Comparison of ENCODE assay signal across 10 cellular contexts in genomic region chr14:24179961-24180726, GRCh38. TPM values are rescaled to one million over a fixed set of nuclear protein-coding genes. Genes with fewer than 3 reads are reported as not detected.
A peak's percentile ranks its signal among the peaks of the same experiment; 100 is the strongest.
DNase-seq lines count a peak whose midpoint lies in the region; ATAC-seq and TF ChIP-seq lines count a peak whose summit lies in the region.
"Had no signal": no experiment of that assay in that cellular context is flagged by ENCODE, and none has a peak within 500 bp of the region (broad histone marks: within the 10 kb centered on the region; RNA-seq: fewer than 3 reads in every experiment).

No MANE protein-coding gene starts in this region.

- no peak for TF ChIP-seq CTCF in WERI-Rb-1 (IDR thresholded peaks at IDR 0.05; ENCODE audit: low read depth, low read length)
- no peak for TF ChIP-seq CTCF in glutamatergic neuron (IDR thresholded peaks at IDR 0.05; ENCODE audit: partially characterized antibody, unreplicated experiment)
- no peak for TF ChIP-seq CTCF in sigmoid colon (IDR thresholded peaks at IDR 0.05)

- peaks cover 7% of the 10 kb centered on the region for H3K9me3 Mint-ChIP-seq in glutamatergic neuron (ENCODE audit: unreplicated experiment)
- no peaks in the 10 kb centered on the region for H3K9me3 Mint-ChIP-seq in activated T-helper 2 cell treated with anti-CD3 and anti-CD28 coated beads, Interferon-gamma antibody, Interleukin-2, Interleukin-4, amounts not matched to agents 10 μg/mL and 5 μg/mL and 100 μg/mL, durations not matched to agents 14 hours and 24 hours and 36 hours

- WGBS in sigmoid colon, 2 donors: 70 to 78% methylated on average over 16 of the region's 16 CpGs

- ATAC-seq in HG02763 (IDR thresholded peaks at IDR 0.05; ENCODE audit: unreplicated experiment) (no peak), GM21390 (IDR thresholded peaks at IDR 0.05; ENCODE audit: unreplicated experiment) (no peak)

- H3K27me3 ChIP-seq in WERI-Rb-1 (ENCODE audit: insufficient read depth, low read depth, severe bottlenecking) (no peaks in the 10 kb centered on the region), sigmoid colon (no peaks in the 10 kb centered on the region)

- peaks cover 8% of the 10 kb centered on the region for H3K4me1 Mint-ChIP-seq in glutamatergic neuron (ENCODE audit: low read depth, unreplicated experiment)
- peaks cover under 1% of the 10 kb centered on the region for H3K4me1 Mint-ChIP-seq in activated T-helper 2 cell treated with anti-CD3 and anti-CD28 coated beads, Interferon-gamma antibody, Interleukin-2, Interleukin-4, amounts not matched to agents 10 μg/mL and 5 μg/mL and 100 μg/mL, durations not matched to agents 14 hours and 24 hours and 36 hours (ENCODE audit: low read depth)

- H3K4me1 ChIP-seq in sigmoid colon: peaks cover 0 to 20% (median 19%) of the 10 kb centered on the region in 4 donors

- H3K36me3 Mint-ChIP-seq in glutamatergic neuron (ENCODE audit: unreplicated experiment): no peaks in the 10 kb centered on the region
- H3K36me3 Mint-ChIP-seq in activated T-helper 2 cell treated with anti-CD3 and anti-CD28 coated beads, Interferon-gamma antibody, Interleukin-2, Interleukin-4, amounts not matched to agents 10 μg/mL and 5 μg/mL and 100 μg/mL, durations not matched to agents 14 hours and 24 hours and 36 hours (ENCODE audit: low read depth): peaks cover 73% of the 10 kb centered on the region

- TF ChIP-seq EP300 in sigmoid colon (IDR thresholded peaks at IDR 0.05): peak in 1 of 4 donors; percentile 32

- peak overlapping the region; percentile 78 for H3K27ac Mint-ChIP-seq in glutamatergic neuron (ENCODE audit: unreplicated experiment)
- H3K27ac Mint-ChIP-seq in activated T-helper 2 cell treated with anti-CD3 and anti-CD28 coated beads, Interferon-gamma antibody, Interleukin-2, Interleukin-4, amounts not matched to agents 10 μg/mL and 5 μg/mL and 100 μg/mL, durations not matched to agents 14 hours and 24 hours and 36 hours: no peak overlapping the region

- H3K4me3 ChIP-seq in WERI-Rb-1 (ENCODE audit: low read depth, low read length) (no peak overlapping the region), sigmoid colon (no peak overlapping the region)

- peak overlapping the region; percentile 30 for H3K4me3 Mint-ChIP-seq in glutamatergic neuron (ENCODE audit: unreplicated experiment)
- no peak overlapping the region for H3K4me3 Mint-ChIP-seq in activated T-helper 2 cell treated with anti-CD3 and anti-CD28 coated beads, Interferon-gamma antibody, Interleukin-2, Interleukin-4, amounts not matched to agents 10 μg/mL and 5 μg/mL and 100 μg/mL, durations not matched to agents 14 hours and 24 hours and 36 hours (ENCODE audit: low read depth)

- peak overlapping the region; percentile 51 for H3K27ac ChIP-seq in WERI-Rb-1
- H3K27ac ChIP-seq in sigmoid colon: peak overlapping the region; percentile 64 to 93 (median 87)

- intact Hi-C loops in sigmoid colon (cut with DNase I): no loop called here
- intact Hi-C loops in activated T-helper 2 cell treated with anti-CD3 and anti-CD28 coated beads, Interferon-gamma antibody, Interleukin-2, Interleukin-4, amounts not matched to agents 10 μg/mL and 5 μg/mL and 100 μg/mL, durations not matched to agents 14 hours and 24 hours and 36 hours (cut with micrococcal nuclease): no loop called here

- peaks cover 6% of the 10 kb centered on the region for H3K27me3 Mint-ChIP-seq in glutamatergic neuron (ENCODE audit: unreplicated experiment)
- H3K27me3 Mint-ChIP-seq in activated T-helper 2 cell treated with anti-CD3 and anti-CD28 coated beads, Interferon-gamma antibody, Interleukin-2, Interleukin-4, amounts not matched to agents 10 μg/mL and 5 μg/mL and 100 μg/mL, durations not matched to agents 14 hours and 24 hours and 36 hours (ENCODE audit: low read depth): no peaks in the 10 kb centered on the region

- H3K36me3 ChIP-seq in WERI-Rb-1: peaks cover 92% of the 10 kb centered on the region
- H3K36me3 ChIP-seq in sigmoid colon: peaks cover 6 to 66% (median 29%) of the 10 kb centered on the region in 4 donors

- H3K9me3 ChIP-seq in WERI-Rb-1 (ENCODE audit: severe bottlenecking): no peaks in the 10 kb centered on the region
- no peaks in the 10 kb centered on the region for H3K9me3 ChIP-seq in sigmoid colon

- DNase-seq in GM04504 (ENCODE audit: low read depth): peak; percentile 77
- no peak for DNase-seq in WERI-Rb-1
- no peak for DNase-seq in glutamatergic neuron
- DNase-seq in sigmoid colon: no peak
- no peak for DNase-seq in NCI-H2227 treated with DMSO at 0.1 percent for 48 hours (lab: John Stamatoyannopoulos, UW)
- DNase-seq in activated T-helper 2 cell treated with anti-CD3 and anti-CD28 coated beads, Interferon-gamma antibody, Interleukin-2, Interleukin-4, amounts not matched to agents 10 μg/mL and 5 μg/mL and 100 μg/mL, durations not matched to agents 14 hours and 24 hours and 36 hours (ENCODE audit: low spot score): no peak
- DNase-seq: stimulated activated CD4-positive, alpha-beta T cell treated with anti-CD3 and anti-CD28 coated beads, Interleukin-2, amount 100 ng/mL, for 24 hours had no signal

- no peak for TF ChIP-seq POLR2A in sigmoid colon (IDR thresholded peaks at IDR 0.05)

RNA-seq across cellular contexts. Expression of gene REC8, which starts 8.3 kb away (rescaled TPM):
- total RNA-seq in glutamatergic neuron (ENCODE audit: unreplicated experiment) (136 TPM), sigmoid colon (10 to 100 TPM in 2 of 4 donors, 1 to 10 TPM in 2; 4.6 to 24.1 (median 8.3) TPM)
- 10 to 100 TPM in 1 of 3 donors, 1 to 10 TPM in 2; 1.8 to 21.7 (median 2.5) TPM for polyA plus RNA-seq in sigmoid colon
- total RNA-seq in activated T-helper 2 cell treated with anti-CD3 and anti-CD28 coated beads, Interferon-gamma antibody, Interleukin-2, Interleukin-4, amounts not matched to agents 10 μg/mL and 5 μg/mL and 100 μg/mL, durations not matched to agents 14 hours and 24 hours and 36 hours: 20.0 and 28.2 TPM in 2 replicates

RNA-seq across cellular contexts. Expression of gene IPO4, which starts 8.5 kb away (rescaled TPM):
- total RNA-seq in glutamatergic neuron (ENCODE audit: unreplicated experiment) (25.5 TPM), sigmoid colon (10 to 100 TPM; 11.0 to 37.1 (median 13.2) TPM)
- 10 to 100 TPM in 1 of 3 donors, 1 to 10 TPM in 2; 3.0 to 24.4 (median 5.4) TPM for polyA plus RNA-seq in sigmoid colon
- total RNA-seq in activated T-helper 2 cell treated with anti-CD3 and anti-CD28 coated beads, Interferon-gamma antibody, Interleukin-2, Interleukin-4, amounts not matched to agents 10 μg/mL and 5 μg/mL and 100 μg/mL, durations not matched to agents 14 hours and 24 hours and 36 hours: 77.0 and 80.4 TPM in 2 replicates

RNA-seq across cellular contexts. Expression of gene TM9SF1, which starts 15.1 kb away (rescaled TPM):
- total RNA-seq in glutamatergic neuron (ENCODE audit: unreplicated experiment) (35.0 TPM), sigmoid colon (10 to 100 TPM; 29.6 to 36.9 (median 34.7) TPM)
- polyA plus RNA-seq in sigmoid colon: 10 to 100 TPM in 2 of 3 donors, 1 to 10 TPM in 1; 7.9 to 37.2 (median 10.8) TPM
- 27.8 and 30.8 TPM in 2 replicates for total RNA-seq in activated T-helper 2 cell treated with anti-CD3 and anti-CD28 coated beads, Interferon-gamma antibody, Interleukin-2, Interleukin-4, amounts not matched to agents 10 μg/mL and 5 μg/mL and 100 μg/mL, durations not matched to agents 14 hours and 24 hours and 36 hours

RNA-seq across cellular contexts. Expression of gene IRF9, which starts 19.1 kb away (rescaled TPM):
- total RNA-seq in glutamatergic neuron (ENCODE audit: unreplicated experiment): 31.0 TPM
- 100 to 1,000 TPM in 1 of 4 donors, 10 to 100 TPM in 3; 54.6 to 103 (median 56.1) TPM for total RNA-seq in sigmoid colon
- 100 to 1,000 TPM in 1 of 3 donors, 10 to 100 TPM in 2; 46.2 to 115 (median 51.8) TPM for polyA plus RNA-seq in sigmoid colon
- 124 and 129 TPM in 2 replicates for total RNA-seq in activated T-helper 2 cell treated with anti-CD3 and anti-CD28 coated beads, Interferon-gamma antibody, Interleukin-2, Interleukin-4, amounts not matched to agents 10 μg/mL and 5 μg/mL and 100 μg/mL, durations not matched to agents 14 hours and 24 hours and 36 hours

RNA-seq across cellular contexts. Expression of gene TSSK4, which starts 25.4 kb away (rescaled TPM):
- total RNA-seq in glutamatergic neuron (ENCODE audit: unreplicated experiment) (not detected), sigmoid colon (under 1 TPM in 1 of 4 donors, not detected in 3; 0.66 TPM)
- polyA plus RNA-seq in sigmoid colon: under 1 TPM in 1 of 3 donors, not detected in 2; 0.22 TPM
- total RNA-seq in activated T-helper 2 cell treated with anti-CD3 and anti-CD28 coated beads, Interferon-gamma antibody, Interleukin-2, Interleukin-4, amounts not matched to agents 10 μg/mL and 5 μg/mL and 100 μg/mL, durations not matched to agents 14 hours and 24 hours and 36 hours: 0.21 TPM in 1 of 2 replicates, not detected in the other
- total RNA-seq: dermis microvascular lymphatic vessel endothelial cell had no signal
